In genomic region chr10:90592903-90593302, GRCh38 we compare ENCODE assay signal across 8 cellular contexts.
A peak's percentile ranks its signal among the peaks of the same experiment; 100 is the strongest.
DNase-seq lines count a peak whose midpoint lies in the region; ATAC-seq and TF ChIP-seq lines count a peak whose summit lies in the region.

No MANE protein-coding gene starts in this region.

- intact Hi-C loops in colonic mucosa (cut with DNase I), result no loop called here

- peak; percentile 28 for TF ChIP-seq CTCF in DOHH2 (IDR thresholded peaks at IDR 0.05; ENCODE audit: low read depth, low read length, poor library complexity, severe bottlenecking)
- peak; percentile 83 for TF ChIP-seq CTCF in kidney epithelial cell (IDR thresholded peaks at IDR 0.05; ENCODE audit: insufficient read depth, low read length, poor library complexity, severe bottlenecking)
- no peak for TF ChIP-seq CTCF in colonic mucosa (IDR thresholded peaks at IDR 0.05)

- H3K27me3 ChIP-seq in DOHH2 (ENCODE audit: control insufficient read depth, low read length) (no peaks in the 10 kb centered on the region; the same call in 1 of the 2 replicates), kidney epithelial cell (ENCODE audit: control insufficient read depth, insufficient read depth, low read length) (no peaks in the 10 kb centered on the region), colonic mucosa (no peaks in the 10 kb centered on the region)

- H3F3A ChIP-seq in DOHH2 (ENCODE audit: control insufficient read depth, insufficient read depth), result no peaks in the 10 kb centered on the region

- H4K20me1 ChIP-seq in DOHH2 (ENCODE audit: control insufficient read depth, insufficient read depth, low read depth, low read length), result no peaks in the 10 kb centered on the region

- no peak overlapping the region for H3K4me2 ChIP-seq in DOHH2 (ENCODE audit: low read length)

- no peaks in the 10 kb centered on the region for H3K9me2 ChIP-seq in DOHH2 (replicated peaks; ENCODE audit: control insufficient read depth, low read length)

- no peaks in the 10 kb centered on the region for H3K9me3 ChIP-seq in DOHH2 (ENCODE audit: control insufficient read depth, insufficient read depth, low read length)
- H3K9me3 ChIP-seq in colonic mucosa, result no peaks in the 10 kb centered on the region

- H3K79me2 ChIP-seq in DOHH2 (ENCODE audit: control insufficient read depth, low read length), result no peaks in the 10 kb centered on the region

- H3K27ac ChIP-seq in DOHH2 (ENCODE audit: low read depth, low read length) (no peak overlapping the region), colonic mucosa (no peak overlapping the region)

- H3K9ac ChIP-seq in colonic mucosa (ENCODE audit: low read depth in 2 of 2, low read length in 2 of 2), result no peak overlapping the region

- H3K36me3 ChIP-seq in DOHH2 (ENCODE audit: control insufficient read depth, low read length) (no peaks in the 10 kb centered on the region), kidney epithelial cell (ENCODE audit: control insufficient read depth, insufficient read depth, low read length) (no peaks in the 10 kb centered on the region), colonic mucosa (no peaks in the 10 kb centered on the region)

- DNase-seq in NCI-H1694 (lab: John Stamatoyannopoulos, UW) (peak; percentile 43), astrocyte of the hippocampus (ENCODE audit: low read depth, low spot score) (peak; percentile 87), kidney epithelial cell (ENCODE audit: low read depth) (peak; percentile 34), colonic mucosa (no peak)

- ATAC-seq in GM21529 (IDR thresholded peaks at IDR 0.05; ENCODE audit: unreplicated experiment) (peak; percentile 72), GM18858 (IDR thresholded peaks at IDR 0.05; ENCODE audit: unreplicated experiment) (no peak), HG03025 (IDR thresholded peaks at IDR 0.05; ENCODE audit: low FRiP score, unreplicated experiment) (no peak)

- H3K4me1 ChIP-seq in DOHH2 (ENCODE audit: control insufficient read depth, low read length), result no peaks in the 10 kb centered on the region
- no peaks in the 10 kb centered on the region for H3K4me1 ChIP-seq in colonic mucosa

- H3K4me3 ChIP-seq in DOHH2 (ENCODE audit: low read length) (no peak overlapping the region), kidney epithelial cell (ENCODE audit: low read depth, low read length) (no peak overlapping the region), colonic mucosa (no peak overlapping the region)
